ENCODE assay signal across 11 cellular contexts in the genomic region with DNA sequence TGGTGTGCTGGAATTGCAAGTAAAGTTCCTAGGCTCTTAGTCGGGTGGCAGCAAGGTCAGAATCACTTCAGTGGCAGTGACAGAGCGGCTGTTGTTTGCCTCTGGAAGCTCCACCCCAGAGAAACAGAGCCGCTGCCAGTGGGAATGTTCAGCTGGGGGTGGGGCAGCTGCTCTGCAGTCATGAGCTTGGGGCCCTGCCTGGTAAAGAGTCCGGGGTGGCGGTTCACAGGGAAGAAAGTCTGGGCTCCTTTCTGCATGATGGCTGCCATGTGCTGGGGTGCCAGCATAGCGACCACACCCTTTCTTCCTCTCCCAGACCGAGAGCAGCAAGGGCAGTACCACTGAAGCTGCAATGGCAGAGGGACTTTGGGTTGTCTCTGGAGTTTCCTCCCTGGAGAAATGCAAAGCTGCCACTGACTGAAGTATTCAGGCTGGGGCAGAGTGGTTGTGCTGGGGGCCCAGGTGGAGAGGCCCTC.
DNase-seq lines count a peak whose midpoint lies in the region; ATAC-seq and TF ChIP-seq lines count a peak whose summit lies in the region.
"Had no signal": no experiment of that assay in that cellular context is flagged by ENCODE, and none has a peak within 500 bp of the region (broad histone marks: within the 10 kb centered on the region; RNA-seq: fewer than 3 reads in every experiment).

No MANE protein-coding gene starts in this region.

- H2AK5ac ChIP-seq in H9 (ENCODE audit: insufficient read length, low read length), result no peak overlapping the region

- H3K23ac ChIP-seq in H9 (ENCODE audit: insufficient read length, low read depth, low read length), result no peak overlapping the region

- no peak overlapping the region for H3K4me3 Mint-ChIP-seq in H9
- no peak overlapping the region for H3K4me3 Mint-ChIP-seq in natural killer cell
- H3K4me3 Mint-ChIP-seq: activated T-cell treated with anti-CD3 and anti-CD28 coated beads, Interleukin-2, amount 50 U/mL, for 4 hours; T-helper 1 cell treated with Interleukin-12 subunit alpha and Interleukin-12 subunit beta and Interleukin-4 antibody, amounts not matched to agents 30 μg/mL and 1 μg/mL, for 36 hours had no signal

- H4K5ac ChIP-seq in H9 (ENCODE audit: insufficient read length, low read depth, low read length), result no peak overlapping the region

- no peak overlapping the region for H2BK15ac ChIP-seq in H9 (ENCODE audit: low read depth, low read length)

- H4K8ac ChIP-seq in H9 (replicated peaks; ENCODE audit: insufficient read length, low read depth, low read length), result no peak overlapping the region

- H3K9me3 ChIP-seq in H9 (ENCODE audit: control insufficient read depth, low read depth, low read length) (no peaks in the 10 kb centered on the region), skeletal muscle satellite cell (replicated peaks; ENCODE audit: low read length) (no peaks in the 10 kb centered on the region)

- in situ Hi-C loops in ACHN (cut with HindIII; ENCODE audit: low pct_ligation_motif_present, low pct_unique_long_range_greater_than_20kb, low sequenced_read_pairs), result no loop called here

- H3K9me3 Mint-ChIP-seq in H9, result peaks cover 0 to 3% of the 10 kb centered on the region in 2 experiments; a peak in 2 of 5 replicates
- peaks cover 11 to 12% of the 10 kb centered on the region in 2 donors for H3K9me3 Mint-ChIP-seq in natural killer cell
- H3K9me3 Mint-ChIP-seq: activated T-cell treated with anti-CD3 and anti-CD28 coated beads, Interleukin-2, amount 50 U/mL, for 4 hours; T-helper 1 cell treated with Interleukin-12 subunit alpha and Interleukin-12 subunit beta and Interleukin-4 antibody, amounts not matched to agents 30 μg/mL and 1 μg/mL, for 36 hours had no signal

- WGBS in H9 (ENCODE audit: extremely low coverage, insufficient read length, low lambda C conversion rate), result no CpG with 5 or more reads among the region's 7 CpGs

- DNase-seq in H9 (peak; percentile 56), amygdala (lab: John Stamatoyannopoulos, UW) (peak in 53 of 56 donors; percentile 3 to 86 (median 52)), left kidney (ENCODE audit: low read depth, low spot score) (peak; percentile 80), natural killer cell (no peak), germinal center (ENCODE audit: low spot score) (no peak), ACHN (no peak)
- DNase-seq: activated T-cell treated with anti-CD3 and anti-CD28 coated beads, Interleukin-2, amount 50 U/mL, for 4 hours; NCI-H2081 treated with DMSO at 0.1 percent for 48 hours had no signal

- H3K27ac ChIP-seq in H9 (ENCODE audit: insufficient read length, low read depth, low read length), result no peak overlapping the region

- peaks cover 28 to 39% of the 10 kb centered on the region in 2 experiments for H3K4me1 Mint-ChIP-seq in H9
- H3K4me1 Mint-ChIP-seq in natural killer cell, result no peaks in the 10 kb centered on the region

- H3K36me3 Mint-ChIP-seq in H9 (ENCODE audit: insufficient read depth in 1 of 3, low read depth in 3 of 3), result peaks cover 0 to 5% (median 0%) of the 10 kb centered on the region in 3 experiments; a peak in 4 of 7 replicates
- no peaks in the 10 kb centered on the region for H3K36me3 Mint-ChIP-seq in natural killer cell

- intact Hi-C loops in natural killer cell (cut with micrococcal nuclease), result no loop called here

- no peak overlapping the region for H4K91ac ChIP-seq in H9 (ENCODE audit: insufficient read length, low read depth, low read length)

- no peaks in the 10 kb centered on the region for H3K23me2 ChIP-seq in H9 (ENCODE audit: insufficient read length, low read depth, low read length, poor library complexity, severe bottlenecking)

- H3K79me1 ChIP-seq in H9 (ENCODE audit: insufficient read depth, low read depth, low read length, poor library complexity, severe bottlenecking), result no peaks in the 10 kb centered on the region

- no peak overlapping the region for H2BK120ac ChIP-seq in H9 (ENCODE audit: low read depth, low read length, poor library complexity, severe bottlenecking)

- no peaks in the 10 kb centered on the region for H3K36me3 ChIP-seq in skeletal muscle satellite cell (ENCODE audit: insufficient read depth, low read length)

- ATAC-seq in natural killer cell (no peak), HG02852 (IDR thresholded peaks at IDR 0.05; ENCODE audit: unreplicated experiment) (no peak)
- ATAC-seq: activated T-cell treated with anti-CD3 and anti-CD28 coated beads, Interleukin-2, amount 50 U/mL, for 4 hours had no signal

- no peak overlapping the region for H3T11ph ChIP-seq in H9 (ENCODE audit: low read length)

- H3K27ac Mint-ChIP-seq in H9, result no peak overlapping the region
- H3K27ac Mint-ChIP-seq in natural killer cell, result no peak overlapping the region
- H3K27ac Mint-ChIP-seq: T-helper 1 cell treated with Interleukin-12 subunit alpha and Interleukin-12 subunit beta and Interleukin-4 antibody, amounts not matched to agents 30 μg/mL and 1 μg/mL, for 36 hours had no signal

- no peak overlapping the region for H3K18ac ChIP-seq in H9 (ENCODE audit: insufficient read length, low read depth, low read length)

- TF ChIP-seq CTCF in H9 (conservative IDR thresholded peaks at IDR 0.05) (no peak), natural killer cell (IDR thresholded peaks at IDR 0.05) (no peak)

- peaks cover 2% of the 10 kb centered on the region; the same call in 1 of the 2 replicates for H3K79me2 ChIP-seq in H9 (ENCODE audit: insufficient read depth, low read length)

- H2BK5ac ChIP-seq in H9 (ENCODE audit: insufficient read length, low read length), result no peak overlapping the region

- H3K4ac ChIP-seq in H9 (ENCODE audit: low read depth, low read length), result no peak overlapping the region

- H3K56ac ChIP-seq in H9 (ENCODE audit: insufficient read length, low read depth, low read length), result no peak overlapping the region

- H3K27me3 ChIP-seq in H9 (ENCODE audit: insufficient read depth, low read length) (no peaks in the 10 kb centered on the region), skeletal muscle satellite cell (ENCODE audit: control insufficient read depth, insufficient read depth, low read length) (no peaks in the 10 kb centered on the region)

- H3K4me3 ChIP-seq in skeletal muscle satellite cell (ENCODE audit: low read length), result peak overlapping the region; percentile 12

- H3K4me2 ChIP-seq in H9 (ENCODE audit: insufficient read depth, insufficient read length, low read length) (no peak overlapping the region), skeletal muscle satellite cell (ENCODE audit: low read length) (peak overlapping the region; percentile 65)

- H3K9ac ChIP-seq in H9 (ENCODE audit: extremely low read depth, insufficient read length, low read length) (no peak overlapping the region), skeletal muscle satellite cell (ENCODE audit: low read depth, low read length) (no peak overlapping the region)

- no peak overlapping the region for H2BK12ac ChIP-seq in H9 (ENCODE audit: insufficient read length, low read depth, low read length)

- H3K27me3 Mint-ChIP-seq in H9 (ENCODE audit: low read depth) (no peaks in the 10 kb centered on the region), natural killer cell (ENCODE audit: low read depth in 2 of 2) (no peaks in the 10 kb centered on the region)

- H2BK20ac ChIP-seq in H9 (ENCODE audit: low read depth, low read length, poor library complexity, severe bottlenecking), result no peak overlapping the region

- no peaks in the 10 kb centered on the region for H4K20me1 ChIP-seq in H9 (ENCODE audit: control insufficient read depth, insufficient read depth, insufficient read length)

- H3K4me1 ChIP-seq in H9 (ENCODE audit: insufficient read depth, low read length) (peaks cover 3% of the 10 kb centered on the region; the same call in 1 of the 2 replicates), skeletal muscle satellite cell (ENCODE audit: control insufficient read depth, insufficient read depth, low read length) (peaks cover 4% of the 10 kb centered on the region)

- H3K14ac ChIP-seq in H9 (ENCODE audit: insufficient read depth, low read length), result no peak overlapping the region; the same call in 1 of the 2 replicates

- H2AFZ ChIP-seq in H9 (ENCODE audit: low read length), result no peak overlapping the region

Comparison
In these comparisons a context has a peak if more than half of its experiments do, and no peak if none do; other contexts are left out.
1. DNase-seq: peak in H9 (single experiment), amygdala (53 of 56) and left kidney (single experiment); none in natural killer cell (single experiment), germinal center (single experiment) and ACHN (single experiment).